Comparison of ENCODE assay signal across 22 cellular contexts in genomic region chr11:2671748-2672147, GRCh38. TPM values are rescaled to one million over a fixed set of nuclear protein-coding genes. Genes with fewer than 3 reads are reported as not detected.
DNase-seq lines count a peak whose midpoint lies in the region; ATAC-seq and TF ChIP-seq lines count a peak whose summit lies in the region.
"Had no signal": no experiment of that assay in that cellular context is flagged by ENCODE, and none has a peak within 500 bp of the region (broad histone marks: within the 10 kb centered on the region; RNA-seq: fewer than 3 reads in every experiment).

No MANE protein-coding gene starts in this region.

- TF ChIP-seq POLR2A in suprapubic skin (IDR thresholded peaks at IDR 0.05), result no peak

- H3F3A ChIP-seq in GM23338 (replicated peaks; ENCODE audit: low read depth), result no peaks in the 10 kb centered on the region

- CTCF ChIA-PET in activated CD8-positive, alpha-beta memory T cell treated with anti-CD3 and anti-CD28 coated beads, Interleukin-2, amount 10 ng/mL, durations not matched to agents 7 days and 5 days (lab: Charles Lee), result no interaction called here

- no peaks in the 10 kb centered on the region for H3K9me3 Mint-ChIP-seq in activated CD8-positive, alpha-beta memory T cell treated with anti-CD3 and anti-CD28 coated beads, Interleukin-2, amount 10 ng/mL, durations not matched to agents 7 days and 5 days (ENCODE audit: low read depth)
- no peaks in the 10 kb centered on the region for H3K9me3 Mint-ChIP-seq in central memory CD8-positive, alpha-beta T cell
- no peaks in the 10 kb centered on the region for H3K9me3 Mint-ChIP-seq in mesothelial cell of epicardium
- H3K9me3 Mint-ChIP-seq in GM23338, result no peaks in the 10 kb centered on the region

- no peak overlapping the region for H2AFZ ChIP-seq in GM23338

- H3K4me1 Mint-ChIP-seq in activated CD8-positive, alpha-beta memory T cell treated with anti-CD3 and anti-CD28 coated beads, Interleukin-2, amount 10 ng/mL, durations not matched to agents 7 days and 5 days, result peaks cover 4% of the 10 kb centered on the region
- H3K4me1 Mint-ChIP-seq in central memory CD8-positive, alpha-beta T cell, result no peaks in the 10 kb centered on the region
- peaks cover 31% of the 10 kb centered on the region for H3K4me1 Mint-ChIP-seq in mesothelial cell of epicardium
- peaks cover 18% of the 10 kb centered on the region; the same call in 2 of the 3 replicates for H3K4me1 Mint-ChIP-seq in GM23338

- no peak overlapping the region for H3K27ac ChIP-seq in suprapubic skin
- H3K27ac ChIP-seq in GM23338 (ENCODE audit: low read depth), result no peak overlapping the region

- H3K4me1 ChIP-seq in suprapubic skin (peaks cover 8% of the 10 kb centered on the region), GM23338 (ENCODE audit: insufficient read depth) (peaks cover 6% of the 10 kb centered on the region; the same call in 1 of the 2 replicates)

- H3K4me3 ChIP-seq in suprapubic skin (no peak overlapping the region), GM23338 (no peak overlapping the region)
- H3K4me3 ChIP-seq: GM12878, K562 had no signal

- H3K79me2 ChIP-seq in GM23338 (replicated peaks; ENCODE audit: insufficient read depth), result peaks cover 16% of the 10 kb centered on the region

- no peak overlapping the region for H3K27ac Mint-ChIP-seq in activated CD8-positive, alpha-beta memory T cell treated with anti-CD3 and anti-CD28 coated beads, Interleukin-2, amount 10 ng/mL, durations not matched to agents 7 days and 5 days
- no peak overlapping the region for H3K27ac Mint-ChIP-seq in central memory CD8-positive, alpha-beta T cell (ENCODE audit: low read depth)
- H3K27ac Mint-ChIP-seq in mesothelial cell of epicardium, result peak overlapping the region; percentile 39
- H3K27ac Mint-ChIP-seq in GM23338, result no peak overlapping the region

- peaks cover 23% of the 10 kb centered on the region for H4K20me1 ChIP-seq in GM23338 (replicated peaks; ENCODE audit: insufficient read depth)

- no peak overlapping the region for H3K4me3 Mint-ChIP-seq in activated CD8-positive, alpha-beta memory T cell treated with anti-CD3 and anti-CD28 coated beads, Interleukin-2, amount 10 ng/mL, durations not matched to agents 7 days and 5 days
- H3K4me3 Mint-ChIP-seq in central memory CD8-positive, alpha-beta T cell, result no peak overlapping the region
- H3K4me3 Mint-ChIP-seq in mesothelial cell of epicardium (no peak overlapping the region), GM23338 (no peak overlapping the region)

- H3K27me3 ChIP-seq in suprapubic skin (no peaks in the 10 kb centered on the region), GM23338 (ENCODE audit: insufficient read depth) (no peaks in the 10 kb centered on the region)
- H3K27me3 ChIP-seq: BE2C had no signal

- TF ChIP-seq CTCF in mesothelial cell of epicardium (IDR thresholded peaks at IDR 0.05; ENCODE audit: unreplicated experiment) (no peak), suprapubic skin (IDR thresholded peaks at IDR 0.05) (no peak), GM23338 (conservative IDR thresholded peaks at IDR 0.05; ENCODE audit: low read depth in 2 of 2) (no peak)

- H3K4me2 ChIP-seq in GM23338, result no peak overlapping the region

- H3K27me3 Mint-ChIP-seq in activated CD8-positive, alpha-beta memory T cell treated with anti-CD3 and anti-CD28 coated beads, Interleukin-2, amount 10 ng/mL, durations not matched to agents 7 days and 5 days, result no peaks in the 10 kb centered on the region
- H3K27me3 Mint-ChIP-seq in central memory CD8-positive, alpha-beta T cell, result no peaks in the 10 kb centered on the region
- H3K27me3 Mint-ChIP-seq in mesothelial cell of epicardium (ENCODE audit: low read depth), result no peaks in the 10 kb centered on the region
- peaks cover 16% of the 10 kb centered on the region for H3K27me3 Mint-ChIP-seq in GM23338 (ENCODE audit: insufficient read depth, low read depth, poor library complexity)

- no peaks in the 10 kb centered on the region for H3K9me3 ChIP-seq in suprapubic skin
- H3K9me3 ChIP-seq: BE2C had no signal

- no peak for TF ChIP-seq EP300 in suprapubic skin (IDR thresholded peaks at IDR 0.05)

- H3K36me3 Mint-ChIP-seq in activated CD8-positive, alpha-beta memory T cell treated with anti-CD3 and anti-CD28 coated beads, Interleukin-2, amount 10 ng/mL, durations not matched to agents 7 days and 5 days, result no peaks in the 10 kb centered on the region
- no peaks in the 10 kb centered on the region for H3K36me3 Mint-ChIP-seq in central memory CD8-positive, alpha-beta T cell (ENCODE audit: insufficient read depth)
- peaks cover 23% of the 10 kb centered on the region for H3K36me3 Mint-ChIP-seq in mesothelial cell of epicardium
- H3K36me3 Mint-ChIP-seq in GM23338 (ENCODE audit: low read depth), result peaks cover 26% of the 10 kb centered on the region

- ATAC-seq in activated CD8-positive, alpha-beta memory T cell treated with anti-CD3 and anti-CD28 coated beads, Interleukin-2, amount 10 ng/mL, durations not matched to agents 7 days and 5 days, result no peak
- ATAC-seq in central memory CD8-positive, alpha-beta T cell (replicated peaks; ENCODE audit: extremely low read depth, poor library complexity, severe bottlenecking), result no peak
- ATAC-seq in GM23338 (no peak), GM21423 (IDR thresholded peaks at IDR 0.05; ENCODE audit: unreplicated experiment) (no peak)
- ATAC-seq: GM12878, HCT116, K562 had no signal

- WGBS in suprapubic skin, result 84% methylated on average over 3 of the region's 3 CpGs

- H3K36me3 ChIP-seq in suprapubic skin (no peaks in the 10 kb centered on the region), GM23338 (ENCODE audit: insufficient read depth) (no peaks in the 10 kb centered on the region; the same call in 1 of the 2 replicates)
- H3K36me3 ChIP-seq: BE2C had no signal

- H3K9me2 ChIP-seq in GM23338 (ENCODE audit: insufficient read depth), result no peaks in the 10 kb centered on the region

- peak; percentile 26 for DNase-seq in activated CD8-positive, alpha-beta memory T cell treated with anti-CD3 and anti-CD28 coated beads, Interleukin-2, amount 10 ng/mL, durations not matched to agents 7 days and 5 days
- no peak for DNase-seq in activated CD8-positive, alpha-beta memory T cell treated with anti-CD3 and anti-CD28 coated beads, Interleukin-2, amount 50 U/mL, for 4 hours
- DNase-seq in central memory CD8-positive, alpha-beta T cell (ENCODE audit: low spot score in 2 of 2), result peak; percentile 0 to 9
- DNase-seq in mesothelial cell of epicardium (ENCODE audit: low spot score in 2 of 2, unreplicated experiment in 2 of 2), result no peak
- DNase-seq in suprapubic skin (ENCODE audit: low spot score in 2 of 2), result peak; percentile 15 to 30
- no peak for DNase-seq in GM23338 (ENCODE audit: low spot score)
- no peak for DNase-seq in central memory CD4-positive, alpha-beta T cell
- DNase-seq: 8988T; BE2C; GDM1; MV-4-11; NCI-H1417; NCI-H1930; NCI-H2171; NCI-H446; NK-92 treated with Interleukin-12 subunit alpha and Interleukin-12 subunit beta, amount 100 ng/mL, for 24 hours; OCI-M1; RPMI8226 had no signal

TF ChIP-seq in GM23338, 12 proteins besides CTCF, POLR2A, EP300 and RAD21 (continues in another document):
- no peak for TF ChIP-seq EZH2phosphoT487 (IDR thresholded peaks at IDR 0.05; ENCODE audit: unreplicated experiment)
- TF ChIP-seq, protein P1, sequence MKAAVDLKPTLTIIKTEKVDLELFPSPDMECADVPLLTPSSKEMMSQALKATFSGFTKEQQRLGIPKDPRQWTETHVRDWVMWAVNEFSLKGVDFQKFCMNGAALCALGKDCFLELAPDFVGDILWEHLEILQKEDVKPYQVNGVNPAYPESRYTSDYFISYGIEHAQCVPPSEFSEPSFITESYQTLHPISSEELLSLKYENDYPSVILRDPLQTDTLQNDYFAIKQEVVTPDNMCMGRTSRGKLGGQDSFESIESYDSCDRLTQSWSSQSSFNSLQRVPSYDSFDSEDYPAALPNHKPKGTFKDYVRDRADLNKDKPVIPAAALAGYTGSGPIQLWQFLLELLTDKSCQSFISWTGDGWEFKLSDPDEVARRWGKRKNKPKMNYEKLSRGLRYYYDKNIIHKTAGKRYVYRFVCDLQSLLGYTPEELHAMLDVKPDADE (IDR thresholded peaks at IDR 0.05), result no peak
- TF ChIP-seq EZH2 (IDR thresholded peaks at IDR 0.05; ENCODE audit: low read depth, unreplicated experiment), result no peak
- TF ChIP-seq, protein P2, sequence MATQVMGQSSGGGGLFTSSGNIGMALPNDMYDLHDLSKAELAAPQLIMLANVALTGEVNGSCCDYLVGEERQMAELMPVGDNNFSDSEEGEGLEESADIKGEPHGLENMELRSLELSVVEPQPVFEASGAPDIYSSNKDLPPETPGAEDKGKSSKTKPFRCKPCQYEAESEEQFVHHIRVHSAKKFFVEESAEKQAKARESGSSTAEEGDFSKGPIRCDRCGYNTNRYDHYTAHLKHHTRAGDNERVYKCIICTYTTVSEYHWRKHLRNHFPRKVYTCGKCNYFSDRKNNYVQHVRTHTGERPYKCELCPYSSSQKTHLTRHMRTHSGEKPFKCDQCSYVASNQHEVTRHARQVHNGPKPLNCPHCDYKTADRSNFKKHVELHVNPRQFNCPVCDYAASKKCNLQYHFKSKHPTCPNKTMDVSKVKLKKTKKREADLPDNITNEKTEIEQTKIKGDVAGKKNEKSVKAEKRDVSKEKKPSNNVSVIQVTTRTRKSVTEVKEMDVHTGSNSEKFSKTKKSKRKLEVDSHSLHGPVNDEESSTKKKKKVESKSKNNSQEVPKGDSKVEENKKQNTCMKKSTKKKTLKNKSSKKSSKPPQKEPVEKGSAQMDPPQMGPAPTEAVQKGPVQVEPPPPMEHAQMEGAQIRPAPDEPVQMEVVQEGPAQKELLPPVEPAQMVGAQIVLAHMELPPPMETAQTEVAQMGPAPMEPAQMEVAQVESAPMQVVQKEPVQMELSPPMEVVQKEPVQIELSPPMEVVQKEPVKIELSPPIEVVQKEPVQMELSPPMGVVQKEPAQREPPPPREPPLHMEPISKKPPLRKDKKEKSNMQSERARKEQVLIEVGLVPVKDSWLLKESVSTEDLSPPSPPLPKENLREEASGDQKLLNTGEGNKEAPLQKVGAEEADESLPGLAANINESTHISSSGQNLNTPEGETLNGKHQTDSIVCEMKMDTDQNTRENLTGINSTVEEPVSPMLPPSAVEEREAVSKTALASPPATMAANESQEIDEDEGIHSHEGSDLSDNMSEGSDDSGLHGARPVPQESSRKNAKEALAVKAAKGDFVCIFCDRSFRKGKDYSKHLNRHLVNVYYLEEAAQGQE (IDR thresholded peaks at IDR 0.05; ENCODE audit: unreplicated experiment), result no peak
- no peak for TF ChIP-seq NANOG (IDR thresholded peaks at IDR 0.05; ENCODE audit: borderline replicate concordance)

RNA-seq across cellular contexts. Expression of gene KCNQ1OT1, which starts 28.0 kb away (rescaled TPM):
- total RNA-seq in activated CD8-positive, alpha-beta memory T cell treated with anti-CD3 and anti-CD28 coated beads, Interleukin-2, amount 10 ng/mL, durations not matched to agents 7 days and 5 days, result under 1 TPM; 0.33 to 0.44 TPM
- total RNA-seq in mesothelial cell of epicardium (30.5 to 35.1 TPM (median 31.9 TPM) in 3 replicates), suprapubic skin (1 to 10 TPM; 2.5 to 4.5 (median 3.1) TPM)
- 2.8 and 4.2 TPM in 2 replicates for total RNA-seq in GM23338 (2014; rRNA removed; shearing (Covaris generic))
- 0.89 and 1.5 TPM in 2 replicates for polyA plus RNA-seq in GM23338 (2016; fragmentation: Nextera tagmentation; extraction: Ambion mirVana)

Comparison
In these comparisons a context has a peak if more than half of its experiments do, and no peak if none do; other contexts are left out.
1. DNase-seq: peak in activated CD8-positive, alpha-beta memory T cell treated with anti-CD3 and anti-CD28 coated beads, Interleukin-2, amount 10 ng/mL, durations not matched to agents 7 days and 5 days (single experiment), central memory CD8-positive, alpha-beta T cell (2 of 2) and suprapubic skin (2 of 2); none in activated CD8-positive, alpha-beta memory T cell treated with anti-CD3 and anti-CD28 coated beads, Interleukin-2, amount 50 U/mL, for 4 hours (single experiment), mesothelial cell of epicardium (0 of 2), GM23338 (single experiment) and central memory CD4-positive, alpha-beta T cell (single experiment).